ENCODE assay signal across 9 cellular contexts in genomic region chr1:160618763-160619274, GRCh38. TPM values are rescaled to one million over a fixed set of nuclear protein-coding genes. Genes with fewer than 3 reads are reported as not detected.
DNase-seq lines count a peak whose midpoint lies in the region; ATAC-seq and TF ChIP-seq lines count a peak whose summit lies in the region.
"Had no signal": no experiment of that assay in that cellular context is flagged by ENCODE, and none has a peak within 500 bp of the region (broad histone marks: within the 10 kb centered on the region; RNA-seq: fewer than 3 reads in every experiment).

No MANE protein-coding gene starts in this region.

- H3K36me3 ChIP-seq in suprapubic skin = no peaks in the 10 kb centered on the region
- H3K36me3 ChIP-seq in uterus = no peaks in the 10 kb centered on the region

- H3K27me3 Mint-ChIP-seq in natural killer cell (ENCODE audit: low read depth in 2 of 2) = peaks cover 2 to 5% of the 10 kb centered on the region in 2 donors

- peak overlapping the region; percentile 23 to 63 for H3K27ac Mint-ChIP-seq in activated naive CD4-positive, alpha-beta T cell treated with anti-CD3 and anti-CD28 coated beads, Interleukin-2, amount 50 U/mL, for 72 hours
- no peak overlapping the region for H3K27ac Mint-ChIP-seq in natural killer cell

- H3K4me3 ChIP-seq in suprapubic skin (no peak overlapping the region), uterus (no peak overlapping the region)

- H3K9me3 Mint-ChIP-seq in activated naive CD4-positive, alpha-beta T cell treated with anti-CD3 and anti-CD28 coated beads, Interleukin-2, amount 50 U/mL, for 72 hours = peaks cover 0 to 3% of the 10 kb centered on the region in 2 donors
- H3K9me3 Mint-ChIP-seq in natural killer cell = no peaks in the 10 kb centered on the region

- ATAC-seq in activated naive CD4-positive, alpha-beta T cell treated with anti-CD3 and anti-CD28 coated beads, Interleukin-2, amount 50 U/mL, for 72 hours = no peak
- ATAC-seq in natural killer cell (peak; percentile 72 to 94 (median 82)), HG03196 (IDR thresholded peaks at IDR 0.05; ENCODE audit: unreplicated experiment) (no peak)

- no peaks in the 10 kb centered on the region for H3K4me1 ChIP-seq in suprapubic skin
- H3K4me1 ChIP-seq in uterus = no peaks in the 10 kb centered on the region

- H3K27ac ChIP-seq in suprapubic skin (no peak overlapping the region), uterus (no peak overlapping the region)

- peaks cover 8 to 16% of the 10 kb centered on the region in 2 donors for H3K4me1 Mint-ChIP-seq in natural killer cell

- no peak for TF ChIP-seq EP300 in suprapubic skin (IDR thresholded peaks at IDR 0.05)

- no peak overlapping the region for H3K4me3 Mint-ChIP-seq in natural killer cell

- intact Hi-C loops in natural killer cell (cut with micrococcal nuclease) = loop anchor here (2.0 kb wide), 1 partner anchor 56 kb away; no protein-coding TSS in a partner anchor
- intact Hi-C loops in uterus (cut with DNase I; ENCODE audit: low total_unique reads) = no loop called here

- H3K36me3 Mint-ChIP-seq in activated naive CD4-positive, alpha-beta T cell treated with anti-CD3 and anti-CD28 coated beads, Interleukin-2, amount 50 U/mL, for 72 hours = peaks cover 48 to 80% of the 10 kb centered on the region in 2 donors
- H3K36me3 Mint-ChIP-seq in natural killer cell = no peaks in the 10 kb centered on the region

- H3K27me3 ChIP-seq in suprapubic skin = no peaks in the 10 kb centered on the region
- H3K27me3 ChIP-seq in uterus = no peaks in the 10 kb centered on the region

- H3K9me3 ChIP-seq in suprapubic skin (no peaks in the 10 kb centered on the region), uterus (no peaks in the 10 kb centered on the region)

- TF ChIP-seq POLR2A in suprapubic skin (IDR thresholded peaks at IDR 0.05) (no peak), uterus (IDR thresholded peaks at IDR 0.05) (no peak)

- 92% methylated on average over 3 of the region's 3 CpGs for WGBS in suprapubic skin

- DNase-seq in NAMALWA (ENCODE audit: low spot score) (peak; percentile 79), natural killer cell (no peak), suprapubic skin (ENCODE audit: low spot score in 2 of 2) (no peak), uterus (no peak)
- no peak for DNase-seq in activated naive CD4-positive, alpha-beta T cell treated with anti-CD3 and anti-CD28 coated beads, Interleukin-2, amount 50 U/mL, for 72 hours (ENCODE audit: low spot score in 2 of 2)
- DNase-seq in activated CD8-positive, alpha-beta memory T cell treated with anti-CD3 and anti-CD28 coated beads, Interleukin-2, amount 50 U/mL, for 4 hours = no peak

- TF ChIP-seq CTCF in GM12873 (IDR thresholded peaks at IDR 0.05; ENCODE audit: insufficient read depth, low read depth, low read length, missing control alignments) (peak; percentile 90), natural killer cell (IDR thresholded peaks at IDR 0.05) (peak; percentile 84), suprapubic skin (IDR thresholded peaks at IDR 0.05) (no peak), uterus (IDR thresholded peaks at IDR 0.05) (no peak)

RNA-seq across cellular contexts. Expression of gene SLAMF1, which starts 28.0 kb away (rescaled TPM):
- total RNA-seq in activated naive CD4-positive, alpha-beta T cell treated with anti-CD3 and anti-CD28 coated beads, Interleukin-2, amount 50 U/mL, for 72 hours = 10 to 100 TPM; 84.3 to 96.3 TPM
- 1 to 10 TPM; 1.1 to 3.5 (median 2.1) TPM for total RNA-seq in natural killer cell
- not detected for total RNA-seq in suprapubic skin
- total RNA-seq in uterus = under 1 TPM in 2 of 4 donors, not detected in 2; 0.09 to 0.26 TPM
- total RNA-seq: temporal lobe had no signal

RNA-seq across cellular contexts. Expression of gene CD84, which starts 39.5 kb away (rescaled TPM):
- total RNA-seq in activated naive CD4-positive, alpha-beta T cell treated with anti-CD3 and anti-CD28 coated beads, Interleukin-2, amount 50 U/mL, for 72 hours = 10 to 100 TPM; 14.9 to 37.0 TPM
- total RNA-seq in natural killer cell (10 to 100 TPM; 11.1 to 56.7 (median 12.9) TPM), suprapubic skin (1 to 10 TPM; 1.2 to 9.0 (median 2.3) TPM), uterus (1 to 10 TPM; 1.8 to 4.1 (median 3.1) TPM)

Comparison
In these comparisons a context has a peak if more than half of its experiments do, and no peak if none do; other contexts are left out.
1. CTCF ChIP-seq: peak in GM12873 (single experiment) and natural killer cell (single experiment); none in suprapubic skin (0 of 2) and uterus (0 of 4).
2. ATAC-seq: peak in natural killer cell (3 of 3); none in activated naive CD4-positive, alpha-beta T cell treated with anti-CD3 and anti-CD28 coated beads, Interleukin-2, amount 50 U/mL, for 72 hours (0 of 2) and HG03196 (single experiment).
3. H3K27ac Mint-ChIP-seq: peak in activated naive CD4-positive, alpha-beta T cell treated with anti-CD3 and anti-CD28 coated beads, Interleukin-2, amount 50 U/mL, for 72 hours (2 of 2); none in natural killer cell (0 of 2).
4. RNA of gene SLAMF1, which starts 28.0 kb away (total RNA-seq): 84.3 to 96.3 TPM in activated naive CD4-positive, alpha-beta T cell treated with anti-CD3 and anti-CD28 coated beads, Interleukin-2, amount 50 U/mL, for 72 hours; 1.1 to 3.5 TPM in natural killer cell, 0.09 to 0.26 TPM in uterus and not detected in suprapubic skin; every median in the first group is over 10 times any median in the second.